ENCODE assay signal across 13 cellular contexts in genomic region chr3:50352762-50353161, GRCh38. TPM values are rescaled to one million over a fixed set of nuclear protein-coding genes. Genes with fewer than 3 reads are reported as not detected.
DNase-seq lines count a peak whose midpoint lies in the region; ATAC-seq and TF ChIP-seq lines count a peak whose summit lies in the region.
"Had no signal": no experiment of that assay in that cellular context is flagged by ENCODE, and none has a peak within 500 bp of the region (broad histone marks: within the 10 kb centered on the region; RNA-seq: fewer than 3 reads in every experiment).

No MANE protein-coding gene starts in this region.

- H3K4me3 ChIP-seq in BLaER1 treated with 17β-estradiol and CSF1 and Interleukin-3, amounts not matched to agents 10 nM and 100 nM, result no peak overlapping the region; a peak in 1 of 20 replicates
- H3K4me3 ChIP-seq: Peyer's patch, right atrium auricular region had no signal

- H3K9me3 Mint-ChIP-seq in mesothelial cell of epicardium, result no peaks in the 10 kb centered on the region
- H3K9me3 Mint-ChIP-seq: activated T-helper 2 cell treated with anti-CD3 and anti-CD28 coated beads, Interferon-gamma antibody, Interleukin-2, Interleukin-4, amounts not matched to agents 10 μg/mL and 5 μg/mL and 100 μg/mL, durations not matched to agents 14 hours and 24 hours and 36 hours; stimulated activated naive CD8-positive, alpha-beta T cell treated with anti-CD3 and anti-CD28 coated beads, Interleukin-15, Interleukin-2, amounts not matched to agents 100 ng/mL and 50 ng/mL, for 24 hours had no signal

- H3K36me3 Mint-ChIP-seq in mesothelial cell of epicardium, result no peaks in the 10 kb centered on the region

- no peaks in the 10 kb centered on the region for H3K9me3 ChIP-seq in BLaER1 treated with 17β-estradiol and CSF1 and Interleukin-3, amounts not matched to agents 10 nM and 100 nM (replicated peaks in 1 of 11)
- H3K9me3 ChIP-seq: Peyer's patch, right atrium auricular region had no signal

- in situ Hi-C loops in GM13977 (cut with MboI; ENCODE audit: low pct_unique_long_range_greater_than_20kb, low sequenced_read_pairs, unreplicated experiment), result no loop called here

- peaks cover 53 to 95% (median 78%) of the 10 kb centered on the region in 10 experiments for H3K4me1 ChIP-seq in BLaER1 treated with 17β-estradiol and CSF1 and Interleukin-3, amounts not matched to agents 10 nM and 100 nM

- peak overlapping the region in 8 of 11 experiments; percentile 30 to 87 (median 45); a peak in 12 of 22 replicates for H3K27ac ChIP-seq in BLaER1 treated with 17β-estradiol and CSF1 and Interleukin-3, amounts not matched to agents 10 nM and 100 nM
- H3K27ac ChIP-seq: Peyer's patch, right atrium auricular region had no signal

- peak overlapping the region in 9 of 11 experiments; percentile 18 to 53 (median 45); a peak in 9 of 22 replicates for H3K9ac ChIP-seq in BLaER1 treated with 17β-estradiol and CSF1 and Interleukin-3, amounts not matched to agents 10 nM and 100 nM

- TF ChIP-seq CTCF in GM13977 (IDR thresholded peaks at IDR 0.05; ENCODE audit: extremely low read depth, insufficient read depth, missing control alignments) (peak; percentile 24), mesothelial cell of epicardium (IDR thresholded peaks at IDR 0.05; ENCODE audit: unreplicated experiment) (no peak)

- H3K27me3 ChIP-seq in BLaER1 treated with 17β-estradiol and CSF1 and Interleukin-3, amounts not matched to agents 10 nM and 100 nM, result no peaks in the 10 kb centered on the region
- H3K27me3 ChIP-seq: Peyer's patch, right atrium auricular region had no signal

- ATAC-seq in HG02623 (IDR thresholded peaks at IDR 0.05; ENCODE audit: unreplicated experiment), result no peak

- H3K4me3 Mint-ChIP-seq in mesothelial cell of epicardium, result no peak overlapping the region

- no peak overlapping the region for H3K27ac Mint-ChIP-seq in mesothelial cell of epicardium
- H3K27ac Mint-ChIP-seq: activated T-helper 2 cell treated with anti-CD3 and anti-CD28 coated beads, Interferon-gamma antibody, Interleukin-2, Interleukin-4, amounts not matched to agents 10 μg/mL and 5 μg/mL and 100 μg/mL, durations not matched to agents 14 hours and 24 hours and 36 hours; stimulated activated naive CD8-positive, alpha-beta T cell treated with anti-CD3 and anti-CD28 coated beads, Interleukin-15, Interleukin-2, amounts not matched to agents 100 ng/mL and 50 ng/mL, for 24 hours had no signal

- H4K20me1 ChIP-seq in BLaER1 treated with 17β-estradiol and CSF1 and Interleukin-3, amounts not matched to agents 10 nM and 100 nM, result peaks cover 55 to 81% (median 67%) of the 10 kb centered on the region in 11 experiments

- H3K4me2 ChIP-seq in BLaER1 treated with 17β-estradiol and CSF1 and Interleukin-3, amounts not matched to agents 10 nM and 100 nM, result peak overlapping the region in 5 of 11 experiments; percentile 97 to 99 (median 99); a peak in 9 of 22 replicates

- no peak for DNase-seq in GM13977 (ENCODE audit: low spot score)
- peak; percentile 53 for DNase-seq in SW480 (ENCODE audit: low spot score)
- peak; percentile 58 for DNase-seq in hepatic stellate cell (ENCODE audit: low spot score)
- DNase-seq in mesothelial cell of epicardium (ENCODE audit: low spot score in 2 of 2, unreplicated experiment in 2 of 2), result no peak
- DNase-seq in stimulated activated naive CD4-positive, alpha-beta T cell (lab: John Stamatoyannopoulos, UW), result no peak
- DNase-seq in DMS79 (lab: John Stamatoyannopoulos, UW), result no peak
- DNase-seq: head of caudate nucleus, Peyer's patch had no signal

- no peaks in the 10 kb centered on the region for H3K27me3 Mint-ChIP-seq in mesothelial cell of epicardium (ENCODE audit: low read depth)
- H3K27me3 Mint-ChIP-seq: stimulated activated naive CD8-positive, alpha-beta T cell treated with anti-CD3 and anti-CD28 coated beads, Interleukin-15, Interleukin-2, amounts not matched to agents 100 ng/mL and 50 ng/mL, for 24 hours had no signal

- peaks cover 33% of the 10 kb centered on the region for H3K4me1 Mint-ChIP-seq in mesothelial cell of epicardium

- H3K36me3 ChIP-seq in BLaER1 treated with 17β-estradiol and CSF1 and Interleukin-3, amounts not matched to agents 10 nM and 100 nM, result peaks cover 42 to 81% (median 72%) of the 10 kb centered on the region in 11 experiments

RNA-seq across cellular contexts. Expression of gene CYB561D2, which starts 2.1 kb away (rescaled TPM):
- total RNA-seq in mesothelial cell of epicardium, result 12.9 to 13.6 TPM (median 13.1 TPM) in 3 replicates

RNA-seq across cellular contexts. Expression of gene NPRL2, which starts 2.2 kb away (rescaled TPM):
- 19.9 to 23.4 TPM (median 23.3 TPM) in 3 replicates for total RNA-seq in mesothelial cell of epicardium

RNA-seq across cellular contexts. Expression of gene TMEM115, which starts 6.6 kb away (rescaled TPM):
- total RNA-seq in mesothelial cell of epicardium, result 38.6 to 41.3 TPM (median 40.3 TPM) in 3 replicates

RNA-seq across cellular contexts. Expression of gene ZMYND10, which starts 7.2 kb away (rescaled TPM):
- total RNA-seq in mesothelial cell of epicardium, result 0.54 to 1.00 TPM (median 0.83 TPM) in 3 replicates

RNA-seq across cellular contexts. Expression of gene RASSF1, which starts 12.1 kb away (rescaled TPM):
- 13.7 to 15.4 TPM (median 14.3 TPM) in 3 replicates for total RNA-seq in mesothelial cell of epicardium

Comparison
In these comparisons a context has a peak if more than half of its experiments do, and no peak if none do; other contexts are left out.
1. DNase-seq: peak in SW480 (single experiment) and hepatic stellate cell (single experiment); none in GM13977 (single experiment), mesothelial cell of epicardium (0 of 2), stimulated activated naive CD4-positive, alpha-beta T cell (0 of 6) and DMS79 (single experiment).